In genomic region chr2:197782121-197782520, GRCh38 we compare ENCODE assay signal across 1 cellular context.
TF ChIP-seq lines count a peak whose summit lies in the region.

No MANE protein-coding gene starts in this region.

TF ChIP-seq in H1, 55 proteins besides CTCF, POLR2A, EP300 and RAD21:
- no peak for TF ChIP-seq ATF2 (IDR thresholded peaks at IDR 0.05; ENCODE audit: low read length)
- no peak for TF ChIP-seq MAFK (IDR thresholded peaks at IDR 0.05; ENCODE audit: low read depth, low read length)
- TF ChIP-seq RNF2 (IDR thresholded peaks at IDR 0.05; ENCODE audit: borderline replicate concordance, low read depth, low read length, missing control alignments, poor library complexity, severe bottlenecking), result no peak
- TF ChIP-seq RXRA (IDR thresholded peaks at IDR 0.05; ENCODE audit: insufficient read depth, low read depth, low read length), result no peak
